ENCODE assay signal across 13 cellular contexts in genomic region chr19:18499055-18499775, GRCh38. TPM values are rescaled to one million over a fixed set of nuclear protein-coding genes. Genes with fewer than 3 reads are reported as not detected.
A peak's percentile ranks its signal among the peaks of the same experiment; 100 is the strongest.
DNase-seq lines count a peak whose midpoint lies in the region; FAIRE-seq and TF ChIP-seq lines count a peak whose summit lies in the region.
"Had no signal": no experiment of that assay in that cellular context is flagged by ENCODE, and none has a peak within 500 bp of the region (broad histone marks: within the 10 kb centered on the region; RNA-seq: fewer than 3 reads in every experiment).

No MANE protein-coding gene starts in this region.

- CTCF ChIA-PET in Caco-2 (lab: Charles Lee): no interaction called here

- H3K4me3 Mint-ChIP-seq in Caco-2 (ENCODE audit: unreplicated experiment): no peak overlapping the region

- no peak overlapping the region for H2AFZ ChIP-seq in neuronal stem cell (ENCODE audit: low read length)

- no peak overlapping the region for H2BK5ac ChIP-seq in neuronal stem cell (ENCODE audit: low read length)

- H3K9me3 ChIP-seq in ascending aorta (no peaks in the 10 kb centered on the region), neuronal stem cell (replicated peaks in 1 of 2; ENCODE audit: control insufficient read depth in 2 of 2, insufficient read depth in 1 of 2, low read depth in 1 of 2, low read length in 2 of 2) (no peaks in the 10 kb centered on the region), Caco-2 (no peaks in the 10 kb centered on the region)
- H3K9me3 ChIP-seq: pancreas had no signal

- no peak overlapping the region for H3K23ac ChIP-seq in neuronal stem cell (ENCODE audit: low read depth, low read length, poor library complexity)

- BruUV-seq in Caco-2 (replicated peaks; lab: Mats Ljungman, UMichigan): no TSS peak

- no peak overlapping the region for H3K18ac ChIP-seq in neuronal stem cell (ENCODE audit: low read length)

- H3K4me2 ChIP-seq in neuronal stem cell (ENCODE audit: insufficient read depth, low read length, poor library complexity, severe bottlenecking): no peak overlapping the region

- no peak overlapping the region for H4K91ac ChIP-seq in neuronal stem cell (ENCODE audit: low read depth, low read length, poor library complexity)

- no peak overlapping the region for H2BK12ac ChIP-seq in neuronal stem cell (ENCODE audit: low read length)

- H4K8ac ChIP-seq in neuronal stem cell (ENCODE audit: low read depth, low read length): no peak overlapping the region

- peaks cover 6% of the 10 kb centered on the region for H3K36me3 Mint-ChIP-seq in Caco-2 (ENCODE audit: insufficient read depth, unreplicated experiment)

- no CpG with 5 or more reads among the region's 7 CpGs for WGBS in neuronal stem cell (ENCODE audit: extremely low coverage in 2 of 2, insufficient read length in 2 of 2, insufficient replicate concordance in 1 of 2), 2 donors

- intact Hi-C loops in ascending aorta (cut with DNase I) (no loop called here), Caco-2 (cut with micrococcal nuclease; ENCODE audit: unreplicated experiment) (no loop called here)

- POLR2A ChIA-PET in Caco-2 (lab: Charles Lee): no interaction called here

- H3K27ac Mint-ChIP-seq in Caco-2 (ENCODE audit: unreplicated experiment): no peak overlapping the region

- DNase-seq in DMS53 (lab: John Stamatoyannopoulos, UW) (peak; percentile 9), DMS53 treated with DMSO at 0.1 percent for 48 hours (lab: John Stamatoyannopoulos, UW; ENCODE audit: unreplicated experiment) (no peak), GM19239 (ENCODE audit: insufficient read length, low spot score) (no peak), ascending aorta (ENCODE audit: low spot score in 2 of 2) (no peak), neuronal stem cell (ENCODE audit: low spot score) (no peak), Caco-2 (no peak), KG1 (lab: John Stamatoyannopoulos, UW) (no peak), ureter (ENCODE audit: low spot score) (no peak)
- DNase-seq: DMS79 treated with DMSO at 0.1 percent for 48 hours; pancreas; stimulated activated CD4-positive, alpha-beta T cell treated with anti-CD3 and anti-CD28 coated beads, Interleukin-2, amount 100 ng/mL, for 24 hours; stimulated activated naive CD4-positive, alpha-beta T cell had no signal

- H3K27me3 ChIP-seq in ascending aorta (no peaks in the 10 kb centered on the region), neuronal stem cell (ENCODE audit: control insufficient read depth in 3 of 3, insufficient read depth in 3 of 3, low read depth in 1 of 3, low read length in 3 of 3) (peaks cover 0 to 2% (median 0%) of the 10 kb centered on the region in 3 experiments), Caco-2 (replicated peaks; ENCODE audit: control insufficient read depth, insufficient read depth, low read length) (no peaks in the 10 kb centered on the region)
- H3K27me3 ChIP-seq: pancreas had no signal

- no peak overlapping the region for H3K4me3 ChIP-seq in ascending aorta
- H3K4me3 ChIP-seq in neuronal stem cell (ENCODE audit: low read length in 2 of 2): no peak overlapping the region
- H3K4me3 ChIP-seq in Caco-2 (ENCODE audit: low read depth, low read length): no peak overlapping the region
- H3K4me3 ChIP-seq: pancreas had no signal

- peak; percentile 74 for FAIRE-seq in GM19239 (lab: Jason Lieb, UNC)
- FAIRE-seq: pancreas had no signal

- H3K14ac ChIP-seq in neuronal stem cell (ENCODE audit: low read length): peak overlapping the region; percentile 5

- H3K27ac ChIP-seq in ascending aorta (peak overlapping the region; percentile 81 to 88), neuronal stem cell (replicated peaks; ENCODE audit: low read length) (no peak overlapping the region)
- H3K27ac ChIP-seq: 22Rv1 had no signal

- peaks cover 15% of the 10 kb centered on the region for H3K79me1 ChIP-seq in neuronal stem cell (ENCODE audit: low read depth, low read length)

- peaks cover 3% of the 10 kb centered on the region for H3K4me1 Mint-ChIP-seq in Caco-2 (ENCODE audit: low read depth, unreplicated experiment)

- H3K36me3 ChIP-seq in ascending aorta (no peaks in the 10 kb centered on the region), neuronal stem cell (replicated peaks in 1 of 2; ENCODE audit: control insufficient read depth in 2 of 2, insufficient read depth in 2 of 2, low read length in 2 of 2) (no peaks in the 10 kb centered on the region), Caco-2 (ENCODE audit: control insufficient read depth, insufficient read depth, low read length) (no peaks in the 10 kb centered on the region)
- H3K36me3 ChIP-seq: pancreas had no signal

- H3K9ac ChIP-seq in neuronal stem cell (ENCODE audit: low read depth, low read length, poor library complexity): peak overlapping the region; percentile 67

- H2AK5ac ChIP-seq in neuronal stem cell (ENCODE audit: low read depth, low read length): no peak overlapping the region

- H2BK15ac ChIP-seq in neuronal stem cell (ENCODE audit: low read length): no peak overlapping the region

- no peaks in the 10 kb centered on the region for H3K9me3 Mint-ChIP-seq in Caco-2 (ENCODE audit: unreplicated experiment)

- H3K4ac ChIP-seq in neuronal stem cell (ENCODE audit: low read length): peak overlapping the region; percentile 55

- TF ChIP-seq CTCF in ascending aorta (IDR thresholded peaks at IDR 0.05) (no peak), Caco-2 (IDR thresholded peaks at IDR 0.05; ENCODE audit: insufficient read depth in 1 of 2, low read depth in 1 of 2, low read length in 1 of 2, severe bottlenecking in 1 of 2, unreplicated experiment in 1 of 2) (no peak)

- H3K4me1 ChIP-seq in ascending aorta (peaks cover 32 to 79% of the 10 kb centered on the region in 2 donors), neuronal stem cell (ENCODE audit: control insufficient read depth in 2 of 2, insufficient read depth in 1 of 2, low read depth in 1 of 2, low read length in 2 of 2) (peaks cover 11 to 14% of the 10 kb centered on the region in 2 donors), Caco-2 (peaks cover 5% of the 10 kb centered on the region)

- H3K27me3 Mint-ChIP-seq in Caco-2 (ENCODE audit: insufficient read depth, unreplicated experiment): no peaks in the 10 kb centered on the region

- H2BK120ac ChIP-seq in neuronal stem cell (ENCODE audit: low read depth, low read length): no peak overlapping the region

RNA-seq across cellular contexts. Expression of gene ELL, which starts 22.7 kb away (rescaled TPM):
- total RNA-seq in ascending aorta (30.5 TPM), Caco-2 (2022) (11.2 and 12.1 TPM in 2 replicates), ureter (29.2 TPM)
- polyA plus RNA-seq in neuronal stem cell (2013, experiment 1 of 2): 5.2 TPM
- polyA plus RNA-seq in neuronal stem cell (2013, experiment 2 of 2): 5.2 TPM

RNA-seq across cellular contexts. Expression of gene FKBP8, which starts 44.2 kb away (rescaled TPM):
- 395 TPM for total RNA-seq in ascending aorta
- polyA plus RNA-seq in neuronal stem cell (2013, experiment 1 of 2): 215 TPM
- 207 TPM for polyA plus RNA-seq in neuronal stem cell (2013, experiment 2 of 2)
- total RNA-seq in Caco-2 (2022): 174 and 184 TPM in 2 replicates
- total RNA-seq in ureter: 162 TPM

RNA-seq across cellular contexts. Expression of gene KXD1, which starts 58.5 kb away (rescaled TPM):
- total RNA-seq in ascending aorta (178 TPM), Caco-2 (2022) (77.5 and 80.2 TPM in 2 replicates), ureter (79.5 TPM)
- polyA plus RNA-seq in neuronal stem cell (2013, experiment 1 of 2): 150 TPM
- polyA plus RNA-seq in neuronal stem cell (2013, experiment 2 of 2): 148 TPM
